ENCODE assay signal across 10 cellular contexts in genomic region chr6:19303381-19303780, GRCh38.
DNase-seq lines count a peak whose midpoint lies in the region; ATAC-seq, FAIRE-seq and TF ChIP-seq lines count a peak whose summit lies in the region.
"Had no signal": no experiment of that assay in that cellular context is flagged by ENCODE, and none has a peak within 500 bp of the region (broad histone marks: within the 10 kb centered on the region; RNA-seq: fewer than 3 reads in every experiment).

No MANE protein-coding gene starts in this region.

- H3K36me3 ChIP-seq in suprapubic skin = no peaks in the 10 kb centered on the region
- H3K36me3 ChIP-seq: Peyer's patch had no signal

- H3K4me3 ChIP-seq in suprapubic skin = no peak overlapping the region
- H3K4me3 ChIP-seq: Peyer's patch had no signal

- H3K27ac ChIP-seq in layer of hippocampus (ENCODE audit: low read depth, low read length) = peak overlapping the region; percentile 69
- no peak overlapping the region for H3K27ac ChIP-seq in suprapubic skin

- no peak for TF ChIP-seq POLR2A in suprapubic skin (IDR thresholded peaks at IDR 0.05)

- no peak for TF ChIP-seq EP300 in suprapubic skin (IDR thresholded peaks at IDR 0.05)

- H3K27me3 ChIP-seq in layer of hippocampus (ENCODE audit: control insufficient read depth, insufficient read depth, low read length) (no peaks in the 10 kb centered on the region), suprapubic skin (no peaks in the 10 kb centered on the region)
- H3K27me3 ChIP-seq: Peyer's patch had no signal

- ATAC-seq in GM18870 (IDR thresholded peaks at IDR 0.05; ENCODE audit: unreplicated experiment) = no peak

- no peak for FAIRE-seq in frontal cortex (lab: Jason Lieb, UNC)

- WGBS in suprapubic skin = 42% methylated on average over 5 of the region's 5 CpGs

- TF ChIP-seq CTCF in suprapubic skin (IDR thresholded peaks at IDR 0.05) = no peak

- DNase-seq in NCI-H1417 treated with DMSO at 0.1 percent for 48 hours (lab: John Stamatoyannopoulos, UW) (peak; percentile 60), OCI-M1 (lab: John Stamatoyannopoulos, UW) (peak; percentile 58), stromal cell of bone marrow (ENCODE audit: low read depth) (peak; percentile 39), frontal cortex (ENCODE audit: low spot score in 2 of 2) (no peak), suprapubic skin (ENCODE audit: low spot score in 2 of 2) (no peak)
- no peak for DNase-seq in activated naive CD4-positive, alpha-beta T cell treated with anti-CD3 and anti-CD28 coated beads, Interleukin-2, amount 50 U/mL, for 16 hours
- DNase-seq: Peyer's patch; stimulated activated CD4-positive, alpha-beta T cell treated with anti-CD3 and anti-CD28 coated beads, Interleukin-4, amount 100 ng/mL, for 24 hours had no signal

- no peaks in the 10 kb centered on the region for H3K9me3 ChIP-seq in suprapubic skin
- H3K9me3 ChIP-seq: Peyer's patch had no signal

- no peaks in the 10 kb centered on the region for H3K4me1 ChIP-seq in suprapubic skin
- H3K4me1 ChIP-seq: Peyer's patch had no signal

Comparison
In these comparisons a context has a peak if more than half of its experiments do, and no peak if none do; other contexts are left out.
1. DNase-seq: peak in NCI-H1417 treated with DMSO at 0.1 percent for 48 hours (single experiment), OCI-M1 (single experiment) and stromal cell of bone marrow (single experiment); none in activated naive CD4-positive, alpha-beta T cell treated with anti-CD3 and anti-CD28 coated beads, Interleukin-2, amount 50 U/mL, for 16 hours (single experiment), frontal cortex (0 of 2) and suprapubic skin (0 of 2).